In the genomic region with DNA sequence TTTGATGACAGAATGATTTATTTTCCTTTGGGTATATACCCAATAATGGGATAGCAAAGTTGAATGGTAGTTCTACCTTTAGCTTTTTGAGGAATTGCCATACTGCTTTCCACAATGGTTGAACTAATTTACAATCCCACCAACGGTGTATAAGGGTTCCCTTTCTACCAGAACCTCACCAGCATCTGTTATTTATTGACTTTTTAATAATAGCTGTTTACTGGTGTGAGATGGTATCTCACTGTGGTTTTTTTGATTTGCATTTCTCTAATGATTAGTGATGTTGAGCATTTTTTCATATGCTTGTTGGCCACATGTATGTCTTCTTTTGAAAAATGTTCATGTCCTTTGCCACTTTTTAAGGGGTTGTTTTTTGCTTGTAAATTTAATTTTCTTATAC, we compare ENCODE assay signal across 7 cellular contexts.
ATAC-seq lines count a peak whose summit lies in the region.

No MANE protein-coding gene starts in this region.

- ATAC-seq in GM18498 (IDR thresholded peaks at IDR 0.05; ENCODE audit: unreplicated experiment) (peak; percentile 52), GM18861 (IDR thresholded peaks at IDR 0.05; ENCODE audit: unreplicated experiment) (peak; percentile 77), GM19025 (IDR thresholded peaks at IDR 0.05; ENCODE audit: low read depth, unreplicated experiment) (peak; percentile 45), GM21528 (IDR thresholded peaks at IDR 0.05; ENCODE audit: low FRiP score, unreplicated experiment) (peak; percentile 61), HG02798 (IDR thresholded peaks at IDR 0.05; ENCODE audit: poor library complexity, unreplicated experiment) (peak; percentile 41), HG03135 (IDR thresholded peaks at IDR 0.05; ENCODE audit: unreplicated experiment) (peak; percentile 59), HG03432 (IDR thresholded peaks at IDR 0.05; ENCODE audit: unreplicated experiment) (peak; percentile 34)

Comparison
In these comparisons a context has a peak if more than half of its experiments do, and no peak if none do; other contexts are left out.
1. Peak in every context shown above with its lines: ATAC-seq.